8 cellular contexts compared by ENCODE assay signal in genomic region chr9:120842685-120843485, GRCh38. TPM values are rescaled to one million over a fixed set of nuclear protein-coding genes. Genes with fewer than 3 reads are reported as not detected.
A peak's percentile ranks its signal among the peaks of the same experiment; 100 is the strongest.
DNase-seq lines count a peak whose midpoint lies in the region; ATAC-seq and TF ChIP-seq lines count a peak whose summit lies in the region.

Gene PSMD5, minus strand, starts transcription at chr9:120842922. Its CDS starts 13 bp downstream, at chr9:120842909.

- TF ChIP-seq CTCF in GM12875 (IDR thresholded peaks at IDR 0.05; ENCODE audit: borderline replicate concordance, insufficient read depth, low read depth, low read length) (no peak), psoas muscle (IDR thresholded peaks at IDR 0.05) (no peak)

- H3K4me3 ChIP-seq in GM12875 (ENCODE audit: low read depth, low read length) (peak within 1 kb of the TSS; percentile 73), psoas muscle (peak within 1 kb of the TSS; percentile 92), urinary bladder (ENCODE audit: low read depth, low read length) (peak within 1 kb of the TSS; percentile 69)

- ATAC-seq in HG02840 (IDR thresholded peaks at IDR 0.05; ENCODE audit: low FRiP score, unreplicated experiment), result peak; percentile 99
- ATAC-seq in left ventricle myocardium superior, result peak; percentile 99
- ATAC-seq in psoas muscle, result peak; percentile 97 to 99 (median 98)

- H3K27ac ChIP-seq in angular gyrus (ENCODE audit: low read depth, low read length) (peak within 1 kb of the TSS; percentile 94), psoas muscle (peak within 1 kb of the TSS; percentile 87), urinary bladder (ENCODE audit: low read depth) (peak within 1 kb of the TSS; percentile 76)

- H3K4me1 ChIP-seq in psoas muscle (peaks cover 8% of the 10 kb centered on the region), urinary bladder (ENCODE audit: insufficient read depth) (peaks cover 3% of the 10 kb centered on the region)

- no peaks in the 10 kb centered on the region for H3K27me3 ChIP-seq in psoas muscle (ENCODE audit: insufficient read depth in 3 of 3, low read length in 2 of 3)

- H3K4me1 Mint-ChIP-seq in T-helper 1 cell treated with Interleukin-12 subunit alpha and Interleukin-12 subunit beta and Interleukin-4 antibody, amounts not matched to agents 30 μg/mL and 1 μg/mL, for 36 hours (ENCODE audit: low read depth), result peaks cover 64% of the 10 kb centered on the region

- H3K9me3 ChIP-seq in psoas muscle, result no peaks in the 10 kb centered on the region

- WGBS in psoas muscle, 3 donors, result 1 to 3% (median 2%) methylated on average over 61 to 62 of the region's 62 CpGs
- 2% methylated on average over 62 of the region's 62 CpGs for WGBS in urinary bladder

- H3K27me3 Mint-ChIP-seq in T-helper 1 cell treated with Interleukin-12 subunit alpha and Interleukin-12 subunit beta and Interleukin-4 antibody, amounts not matched to agents 30 μg/mL and 1 μg/mL, for 36 hours (ENCODE audit: low read depth), result no peaks in the 10 kb centered on the region

- intact Hi-C loops in left ventricle myocardium superior (cut with micrococcal nuclease), result loop anchor here (5.0 kb wide), 1 partner anchor 84 kb away; the partner anchor contains the start of gene TRAF1
- intact Hi-C loops in psoas muscle (cut with DNase I), result loop anchor here in 1 of 2 donors (5.0 kb wide), 1 partner anchor 51 kb away; the partner anchor contains the start of gene FBXW2

- peak; percentile 96 for DNase-seq in NCI-H1436 treated with DMSO at 0.1 percent for 48 hours (lab: John Stamatoyannopoulos, UW)
- DNase-seq in left ventricle myocardium superior, result peak; percentile 98
- DNase-seq in psoas muscle, result peak; percentile 98 to 99

- H3K36me3 ChIP-seq in psoas muscle (ENCODE audit: insufficient read depth in 1 of 2, low read depth in 1 of 2) (peaks cover 0 to 2% of the 10 kb centered on the region in 2 donors), urinary bladder (ENCODE audit: insufficient read depth) (no peaks in the 10 kb centered on the region)

- peaks cover 44% of the 10 kb centered on the region for H3K36me3 Mint-ChIP-seq in T-helper 1 cell treated with Interleukin-12 subunit alpha and Interleukin-12 subunit beta and Interleukin-4 antibody, amounts not matched to agents 30 μg/mL and 1 μg/mL, for 36 hours (ENCODE audit: low read depth)

- no peaks in the 10 kb centered on the region for H3K9me3 Mint-ChIP-seq in T-helper 1 cell treated with Interleukin-12 subunit alpha and Interleukin-12 subunit beta and Interleukin-4 antibody, amounts not matched to agents 30 μg/mL and 1 μg/mL, for 36 hours

- H3K27ac Mint-ChIP-seq in T-helper 1 cell treated with Interleukin-12 subunit alpha and Interleukin-12 subunit beta and Interleukin-4 antibody, amounts not matched to agents 30 μg/mL and 1 μg/mL, for 36 hours, result peak within 1 kb of the TSS; percentile 95

- peak within 1 kb of the TSS; percentile 96 for H3K4me3 Mint-ChIP-seq in T-helper 1 cell treated with Interleukin-12 subunit alpha and Interleukin-12 subunit beta and Interleukin-4 antibody, amounts not matched to agents 30 μg/mL and 1 μg/mL, for 36 hours

RNA-seq across cellular contexts. Expression of gene PSMD5, which starts in this region (rescaled TPM):
- total RNA-seq in left ventricle myocardium superior (14.0 TPM), psoas muscle (10 to 100 TPM in 3 of 4 donors, 1 to 10 TPM in 1; 7.6 to 15.7 (median 15.0) TPM), urinary bladder (38.0 TPM)
- polyA plus RNA-seq in psoas muscle (1 to 10 TPM; 6.2 to 8.9 (median 8.9) TPM), urinary bladder (27.6 TPM)

Comparison
In these comparisons a context has a peak if more than half of its experiments do, and no peak if none do; other contexts are left out.
1. Peak in every context shown above with its lines: DNase-seq, ATAC-seq, H3K4me3 ChIP-seq and H3K27ac ChIP-seq.